ENCODE assay signal across 13 cellular contexts in the genomic region with DNA sequence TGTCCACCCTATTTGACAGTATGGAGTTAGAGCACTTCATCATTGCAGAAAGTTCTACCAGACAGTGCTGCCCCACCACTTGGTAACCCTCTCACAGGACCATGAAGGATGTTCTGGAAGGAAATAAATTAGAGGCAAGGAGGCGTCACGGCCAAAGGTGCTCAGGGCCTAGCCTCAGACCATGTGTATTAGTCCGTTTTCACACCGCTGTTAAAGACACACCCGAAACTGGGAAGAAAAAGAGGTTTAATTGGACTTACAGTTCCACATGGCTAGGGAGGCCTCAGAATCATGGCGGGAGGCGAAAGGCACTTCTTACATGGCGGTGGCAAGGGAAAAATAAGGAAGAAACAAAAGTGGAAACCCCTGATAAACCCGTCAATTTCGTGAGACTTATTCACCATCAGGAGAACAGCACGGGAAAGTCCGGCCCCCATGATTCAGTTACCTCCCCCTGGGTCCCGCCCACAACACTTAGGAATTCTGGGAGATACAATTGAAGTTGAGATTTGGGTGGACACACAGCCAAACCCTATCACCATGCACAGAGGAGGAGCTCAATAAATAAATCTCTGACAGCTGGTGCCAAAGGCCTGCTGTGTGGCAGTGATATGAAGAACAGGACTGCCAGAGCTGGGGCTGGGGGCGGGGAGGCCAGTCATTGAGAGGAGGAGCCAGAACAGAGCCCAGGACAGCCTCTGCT.
DNase-seq lines count a peak whose midpoint lies in the region; ATAC-seq, FAIRE-seq and TF ChIP-seq lines count a peak whose summit lies in the region.
"Had no signal": no experiment of that assay in that cellular context is flagged by ENCODE, and none has a peak within 500 bp of the region (broad histone marks: within the 10 kb centered on the region; RNA-seq: fewer than 3 reads in every experiment).

No MANE protein-coding gene starts in this region.

- H3K9me3 Mint-ChIP-seq in osteocyte (ENCODE audit: unreplicated experiment): peaks cover 10% of the 10 kb centered on the region

- TF ChIP-seq CTCF in LNCaP clone FGC (IDR thresholded peaks at IDR 0.05; ENCODE audit: control insufficient read depth, extremely low read depth, insufficient read depth): no peak
- no peak for TF ChIP-seq CTCF in left lung (IDR thresholded peaks at IDR 0.05)
- no peak for TF ChIP-seq CTCF in osteocyte (IDR thresholded peaks at IDR 0.05)

- intact Hi-C loops in left lung (cut with DNase I): no loop called here

- FAIRE-seq in TTC549 (lab: Jason Lieb, UNC): peak; percentile 37

- H3K36me3 ChIP-seq in left lung: no peaks in the 10 kb centered on the region
- H3K36me3 ChIP-seq: thyroid gland had no signal

- ATAC-seq in left lung (peak; percentile 8), GM19023 (IDR thresholded peaks at IDR 0.05; ENCODE audit: unreplicated experiment) (no peak)

- no peak overlapping the region for H3K27ac ChIP-seq in left lung
- H3K27ac ChIP-seq: hepatocyte, RWPE1, thyroid gland had no signal

- H3K27me3 ChIP-seq in left lung: peaks cover 0 to 11% of the 10 kb centered on the region in 2 donors
- H3K27me3 ChIP-seq: hepatocyte, thyroid gland had no signal

- no peak overlapping the region for H3K27ac Mint-ChIP-seq in osteocyte (ENCODE audit: unreplicated experiment)
- H3K27ac Mint-ChIP-seq: endodermal cell had no signal

- no peak overlapping the region for H3K4me3 Mint-ChIP-seq in osteocyte (ENCODE audit: unreplicated experiment)
- H3K4me3 Mint-ChIP-seq: CD8-positive, alpha-beta memory T cell; endodermal cell had no signal

- DNase-seq in Caki2 (ENCODE audit: low read depth) (peak; percentile 83), LNCaP clone FGC (ENCODE audit: low read depth) (peak; percentile 73), left lung (no peak), G401 (ENCODE audit: low spot score) (no peak), osteocyte (ENCODE audit: extremely low spot score, unreplicated experiment) (no peak), medulla oblongata (ENCODE audit: extremely low spot score) (no peak)

- H3K36me3 Mint-ChIP-seq in osteocyte (ENCODE audit: unreplicated experiment): peaks cover 5% of the 10 kb centered on the region

- peaks cover 0 to 4% of the 10 kb centered on the region in 2 donors for H3K9me3 ChIP-seq in left lung
- H3K9me3 ChIP-seq: thyroid gland had no signal

- H3K4me1 ChIP-seq in left lung: peaks cover 5 to 6% of the 10 kb centered on the region in 2 donors

- peaks cover 35% of the 10 kb centered on the region for H3K4me1 Mint-ChIP-seq in osteocyte (ENCODE audit: unreplicated experiment)

- peak overlapping the region; percentile 48 for H3K4me3 ChIP-seq in LNCaP clone FGC (ENCODE audit: low read depth, low read length)
- no peak overlapping the region for H3K4me3 ChIP-seq in left lung
- H3K4me3 ChIP-seq: hepatocyte, thyroid gland had no signal

- in situ Hi-C loops in Caki2 (cut with HindIII; ENCODE audit: low pct_unique_long_range_greater_than_20kb, low sequenced_read_pairs): no loop called here
- in situ Hi-C loops in G401 (cut with HindIII; ENCODE audit: low sequenced_read_pairs): loop anchor here (10.0 kb wide), 1 partner anchor 122 kb away; no protein-coding TSS in a partner anchor

- no peaks in the 10 kb centered on the region for H3K27me3 Mint-ChIP-seq in osteocyte (ENCODE audit: unreplicated experiment)

Comparison
In these comparisons a context has a peak if more than half of its experiments do, and no peak if none do; other contexts are left out.
1. DNase-seq: peak in Caki2 (single experiment) and LNCaP clone FGC (single experiment); none in left lung (0 of 2), G401 (single experiment), osteocyte (single experiment) and medulla oblongata (single experiment).